Comparison of ENCODE assay signal across 1 cellular context in the genomic region with DNA sequence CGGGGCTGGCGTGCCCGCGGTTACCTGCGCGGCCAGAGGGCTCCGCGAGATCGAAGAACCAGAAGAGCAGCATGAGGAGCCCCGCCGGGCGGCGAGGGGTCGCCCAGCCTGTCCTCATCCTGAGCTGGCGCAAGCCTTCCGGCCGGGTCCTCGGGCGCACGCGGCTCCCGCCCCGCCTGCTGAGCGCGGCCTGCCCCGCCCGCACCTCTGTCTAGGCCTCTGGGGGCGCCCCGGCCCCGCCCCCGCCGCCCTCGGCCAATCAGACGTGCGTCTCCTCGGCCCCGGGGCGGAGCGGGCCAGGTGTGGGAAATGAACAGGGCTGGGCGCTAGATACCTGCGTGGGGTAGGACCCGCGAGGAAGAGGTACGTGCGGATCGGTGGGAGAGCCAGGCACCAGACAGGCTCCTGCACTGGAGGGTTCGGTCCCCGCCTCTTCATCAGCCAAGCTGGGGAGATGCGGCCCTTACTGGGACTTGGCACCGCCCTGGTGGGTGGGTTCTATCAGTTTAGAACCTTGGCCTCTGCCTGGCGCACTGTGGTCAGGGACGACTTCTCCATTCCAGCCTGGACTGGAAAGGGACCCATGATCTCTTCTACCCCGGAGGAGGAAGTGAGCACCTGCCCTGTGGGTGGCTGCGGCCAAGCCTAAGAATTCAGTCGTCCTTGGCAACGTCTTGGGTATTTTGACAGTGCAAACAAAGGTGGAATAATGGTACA.
TF ChIP-seq lines count a peak whose summit lies in the region.

Gene LY75, minus strand, starts transcription at position 192 of the 717 bp plus-strand sequence.

TF ChIP-seq in WTC11, 78 proteins besides CTCF, POLR2A, EP300 and RAD21 (continued from another document):
- TF ChIP-seq E2F5 (CRISPR knock-in tag; IDR thresholded peaks at IDR 0.05) (no peak; the same call in 1 of the 2 replicates), SOX15 (CRISPR knock-in tag; IDR thresholded peaks at IDR 0.05) (no peak), OVOL2 (CRISPR knock-in tag; IDR thresholded peaks at IDR 0.05; ENCODE audit: borderline replicate concordance) (no peak), ZNF219 (CRISPR knock-in tag; IDR thresholded peaks at IDR 0.05; ENCODE audit: borderline replicate concordance) (0 out of 2 replicates have a peak, but pooled peaks have one; percentile 82)
- TF ChIP-seq, protein P1, sequence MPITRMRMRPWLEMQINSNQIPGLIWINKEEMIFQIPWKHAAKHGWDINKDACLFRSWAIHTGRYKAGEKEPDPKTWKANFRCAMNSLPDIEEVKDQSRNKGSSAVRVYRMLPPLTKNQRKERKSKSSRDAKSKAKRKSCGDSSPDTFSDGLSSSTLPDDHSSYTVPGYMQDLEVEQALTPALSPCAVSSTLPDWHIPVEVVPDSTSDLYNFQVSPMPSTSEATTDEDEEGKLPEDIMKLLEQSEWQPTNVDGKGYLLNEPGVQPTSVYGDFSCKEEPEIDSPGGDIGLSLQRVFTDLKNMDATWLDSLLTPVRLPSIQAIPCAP (CRISPR knock-in tag; IDR thresholded peaks at IDR 0.05): peak; percentile 92; the same call in 1 of the 2 replicates
